22 cellular contexts compared by ENCODE assay signal in genomic region chr9:97072285-97072770, GRCh38. TPM values are rescaled to one million over a fixed set of nuclear protein-coding genes. Genes with fewer than 3 reads are reported as not detected.
"Had no signal": no experiment of that assay in that cellular context is flagged by ENCODE, and none has a peak within 500 bp of the region (broad histone marks: within the 10 kb centered on the region; RNA-seq: fewer than 3 reads in every experiment).

No MANE protein-coding gene starts in this region.

- H3K36me3 Mint-ChIP-seq: activated CD4-positive, alpha-beta memory T cell treated with anti-CD3 and anti-CD28 coated beads for 36 hours; activated naive CD8-positive, alpha-beta T cell treated with anti-CD3 and anti-CD28 coated beads for 36 hours; immature natural killer cell had no signal

- H3K4me1 ChIP-seq: foreskin keratinocyte, left ventricle myocardium inferior, pancreas, psoas muscle, right atrium auricular region had no signal

- H3K4me3 ChIP-seq: left ventricle myocardium inferior, pancreas, psoas muscle, right atrium auricular region, tibial artery had no signal

- H3K9me3 Mint-ChIP-seq: activated CD4-positive, alpha-beta memory T cell treated with anti-CD3 and anti-CD28 coated beads for 36 hours; activated naive CD8-positive, alpha-beta T cell treated with anti-CD3 and anti-CD28 coated beads for 36 hours; dendritic cell treated with granulocyte-macrophage colony-stimulating factor and Interleukin-4, amounts not matched to agents 40 ng/mL and 50 ng/mL, for 4 days; stimulated activated naive CD8-positive, alpha-beta T cell treated with anti-CD3 and anti-CD28 coated beads, Interleukin-15, Interleukin-2, amounts not matched to agents 100 ng/mL and 50 ng/mL, for 24 hours; T-helper 1 cell treated with Interleukin-12 subunit alpha and Interleukin-12 subunit beta and Interleukin-4 antibody, amounts not matched to agents 30 μg/mL and 1 μg/mL, for 36 hours had no signal

- H3K27me3 ChIP-seq: right atrium auricular region had no signal

- H3K36me3 ChIP-seq: left ventricle myocardium inferior, neutrophil, pancreas, right atrium auricular region, tibial artery had no signal

- FAIRE-seq: pancreas had no signal

- H3K27ac Mint-ChIP-seq: activated CD4-positive, alpha-beta memory T cell treated with anti-CD3 and anti-CD28 coated beads for 36 hours; activated naive CD8-positive, alpha-beta T cell treated with anti-CD3 and anti-CD28 coated beads for 36 hours; dendritic cell treated with granulocyte-macrophage colony-stimulating factor and Interleukin-4, amounts not matched to agents 40 ng/mL and 50 ng/mL, for 4 days; immature natural killer cell; naive thymus-derived CD4-positive, alpha-beta T cell; stimulated activated naive CD8-positive, alpha-beta T cell treated with anti-CD3 and anti-CD28 coated beads, Interleukin-15, Interleukin-2, amounts not matched to agents 100 ng/mL and 50 ng/mL, for 24 hours; T-helper 1 cell treated with Interleukin-12 subunit alpha and Interleukin-12 subunit beta and Interleukin-4 antibody, amounts not matched to agents 30 μg/mL and 1 μg/mL, for 36 hours had no signal

- H3K4me1 Mint-ChIP-seq: activated naive CD8-positive, alpha-beta T cell treated with anti-CD3 and anti-CD28 coated beads for 36 hours; immature natural killer cell had no signal

- DNase-seq: activated CD4-positive, alpha-beta memory T cell treated with anti-CD3 and anti-CD28 coated beads for 36 hours; activated CD4-positive, alpha-beta T cell treated with anti-CD3 and anti-CD28 coated beads for 48 hours; activated naive CD4-positive, alpha-beta T cell treated with Interleukin-2 at 50 U/mL for 16 hours; activated naive CD8-positive, alpha-beta T cell treated with anti-CD3 and anti-CD28 coated beads for 36 hours; activated T-cell treated with anti-CD3 and anti-CD28 coated beads, Interleukin-2, amount 50 U/mL, for 48 hours; amygdala; effector CD4-positive, alpha-beta T cell; foreskin keratinocyte; immature natural killer cell; kidney glomerular epithelial cell; left ventricle myocardium inferior; naive thymus-derived CD4-positive, alpha-beta T cell; pancreas; psoas muscle; stimulated activated CD4-positive, alpha-beta T cell treated with anti-CD3 and anti-CD28 coated beads, Interleukin-12 subunit alpha, Interleukin-12 subunit beta, amount 100 ng/mL, for 4 hours; substantia nigra; tibial artery had no signal

- H3K9me3 ChIP-seq: left ventricle myocardium inferior, neutrophil, pancreas, psoas muscle, right atrium auricular region, tibial artery had no signal

- ATAC-seq: foreskin keratinocyte, pancreas, psoas muscle had no signal

- H3K27ac ChIP-seq: foreskin keratinocyte, left ventricle myocardium inferior, neutrophil, pancreas, psoas muscle, right atrium auricular region, tibial artery had no signal

- H3K4me3 Mint-ChIP-seq: activated CD4-positive, alpha-beta memory T cell treated with anti-CD3 and anti-CD28 coated beads for 36 hours; activated naive CD8-positive, alpha-beta T cell treated with anti-CD3 and anti-CD28 coated beads for 36 hours; dendritic cell treated with granulocyte-macrophage colony-stimulating factor and Interleukin-4, amounts not matched to agents 40 ng/mL and 50 ng/mL, for 4 days; immature natural killer cell; naive thymus-derived CD4-positive, alpha-beta T cell; stimulated activated naive CD8-positive, alpha-beta T cell treated with anti-CD3 and anti-CD28 coated beads, Interleukin-15, Interleukin-2, amounts not matched to agents 100 ng/mL and 50 ng/mL, for 24 hours; T-helper 1 cell treated with Interleukin-12 subunit alpha and Interleukin-12 subunit beta and Interleukin-4 antibody, amounts not matched to agents 30 μg/mL and 1 μg/mL, for 36 hours had no signal

RNA-seq across cellular contexts. Expression of gene CTSV, which starts 33.4 kb away (rescaled TPM):
- total RNA-seq: right atrium auricular region had no signal
- polyA plus RNA-seq: naive thymus-derived CD4-positive, alpha-beta T cell had no signal
